In the genomic region with DNA sequence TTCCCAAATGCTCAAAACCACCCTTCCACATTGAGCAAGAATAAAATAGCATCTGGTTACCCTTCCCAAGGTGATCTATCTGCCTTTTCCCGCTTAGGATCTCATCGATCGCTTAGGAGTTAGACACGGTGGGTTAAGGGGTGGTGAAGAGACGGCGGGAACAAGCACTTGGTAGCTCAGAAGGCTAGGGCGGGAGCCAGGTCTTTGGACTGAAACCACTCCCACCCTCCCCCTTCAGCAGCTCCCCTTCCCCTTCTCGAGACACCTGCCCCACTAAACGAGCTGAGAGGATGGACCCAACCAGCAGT, we compare ENCODE assay signal across 7 cellular contexts. TPM values are rescaled to one million over a fixed set of nuclear protein-coding genes. Genes with fewer than 3 reads are reported as not detected.
A peak's percentile ranks its signal among the peaks of the same experiment; 100 is the strongest.
DNase-seq lines count a peak whose midpoint lies in the region; ATAC-seq and TF ChIP-seq lines count a peak whose summit lies in the region.

No MANE protein-coding gene starts in this region.

- peak overlapping the region; percentile 100 for H3K27ac Mint-ChIP-seq in HFFc6
- H3K27ac Mint-ChIP-seq in progenitor cell of endocrine pancreas: peak overlapping the region; percentile 99

- peaks cover 12% of the 10 kb centered on the region for H3K4me1 ChIP-seq in RWPE2 (ENCODE audit: insufficient read depth, poor library complexity, severe bottlenecking)
- peaks cover 14 to 38% (median 18%) of the 10 kb centered on the region in 3 donors for H3K4me1 ChIP-seq in esophagus squamous epithelium

- peaks cover 33% of the 10 kb centered on the region for H3K36me3 ChIP-seq in RWPE2 (ENCODE audit: low read depth)
- peaks cover 0 to 32% (median 9%) of the 10 kb centered on the region in 3 donors for H3K36me3 ChIP-seq in esophagus squamous epithelium

- ATAC-seq in RWPE2 (ENCODE audit: low read depth): peak; percentile 40
- ATAC-seq in GM19452 (IDR thresholded peaks at IDR 0.05; ENCODE audit: unreplicated experiment): no peak

- H3K4me3 ChIP-seq in RWPE2 (ENCODE audit: severe bottlenecking) (peak overlapping the region; percentile 72), esophagus squamous epithelium (peak overlapping the region; percentile 86 to 94 (median 93))

- H3K4me1 Mint-ChIP-seq in HFFc6 (ENCODE audit: low read depth) (peaks cover 19% of the 10 kb centered on the region), progenitor cell of endocrine pancreas (ENCODE audit: low read depth) (peaks cover 19% of the 10 kb centered on the region)

- H3K4me3 Mint-ChIP-seq in HFFc6: peak overlapping the region; percentile 99
- H3K4me3 Mint-ChIP-seq in progenitor cell of endocrine pancreas (ENCODE audit: low read depth): peak overlapping the region; percentile 98

- H3K9me3 Mint-ChIP-seq in HFFc6 (no peaks in the 10 kb centered on the region), progenitor cell of endocrine pancreas (ENCODE audit: low read depth) (no peaks in the 10 kb centered on the region)

- peaks cover 2% of the 10 kb centered on the region for H3K27me3 Mint-ChIP-seq in HFFc6 (ENCODE audit: insufficient read depth)
- no peaks in the 10 kb centered on the region for H3K27me3 Mint-ChIP-seq in progenitor cell of endocrine pancreas

- DNase-seq in G401 (ENCODE audit: low spot score) (peak; percentile 25), HFFc6 (no peak), RWPE2 (ENCODE audit: low spot score) (no peak), esophagus squamous epithelium (lab: John Stamatoyannopoulos, UW) (no peak), progenitor cell of endocrine pancreas (ENCODE audit: low spot score, unreplicated experiment) (no peak)
- DNase-seq in stimulated activated CD4-positive, alpha-beta T cell treated with anti-CD3 and anti-CD28 coated beads, Interleukin-2, amount 100 ng/mL, for 24 hours: no peak

- intact Hi-C loops in esophagus squamous epithelium (cut with DNase I): no loop called here

- WGBS in esophagus squamous epithelium, 2 donors: 0% methylated on average over 7 to 8 of the region's 9 CpGs

- peak overlapping the region; percentile 61 for H3K27ac ChIP-seq in RWPE2 (ENCODE audit: poor library complexity, severe bottlenecking)
- peak overlapping the region; percentile 90 to 95 (median 94) for H3K27ac ChIP-seq in esophagus squamous epithelium

- no peak for TF ChIP-seq POLR2A in esophagus squamous epithelium (IDR thresholded peaks at IDR 0.05)

- H3K27me3 ChIP-seq in RWPE2 (ENCODE audit: insufficient read depth, poor library complexity, severe bottlenecking) (no peaks in the 10 kb centered on the region), esophagus squamous epithelium (no peaks in the 10 kb centered on the region)

- in situ Hi-C loops in G401 (cut with HindIII; ENCODE audit: low sequenced_read_pairs): no loop called here

- TF ChIP-seq CTCF in HFFc6 (IDR thresholded peaks at IDR 0.05) (no peak), RWPE2 (IDR thresholded peaks at IDR 0.05; ENCODE audit: poor library complexity, severe bottlenecking) (no peak), esophagus squamous epithelium (IDR thresholded peaks at IDR 0.05) (no peak), progenitor cell of endocrine pancreas (IDR thresholded peaks at IDR 0.05; ENCODE audit: unreplicated experiment) (no peak)

- H3K9me3 ChIP-seq in RWPE2 (ENCODE audit: severe bottlenecking): no peaks in the 10 kb centered on the region
- H3K9me3 ChIP-seq in esophagus squamous epithelium: no peaks in the 10 kb centered on the region

- H3K36me3 Mint-ChIP-seq in HFFc6 (ENCODE audit: low read depth) (peaks cover 10% of the 10 kb centered on the region), progenitor cell of endocrine pancreas (ENCODE audit: insufficient read depth) (peaks cover 7% of the 10 kb centered on the region)

RNA-seq across cellular contexts. Expression of gene THOC1, which starts 0.5 kb away (rescaled TPM):
- total RNA-seq in G401 (2014; rRNA removed; shearing (Covaris generic)): 46.2 and 63.2 TPM in 2 replicates
- 10 to 100 TPM; 12.9 to 18.5 (median 16.4) TPM for total RNA-seq in HFFc6 (2021; fragmentation: NEBNext Ultra II Directional; extraction: Animal tissue kit (Norgen Biotek cat#: 25700))
- total RNA-seq in esophagus squamous epithelium (10 to 100 TPM; 17.6 to 59.7 (median 30.1) TPM), progenitor cell of endocrine pancreas (92.9 and 102 TPM in 2 replicates)
